11 cellular contexts compared by ENCODE assay signal in the genomic region with DNA sequence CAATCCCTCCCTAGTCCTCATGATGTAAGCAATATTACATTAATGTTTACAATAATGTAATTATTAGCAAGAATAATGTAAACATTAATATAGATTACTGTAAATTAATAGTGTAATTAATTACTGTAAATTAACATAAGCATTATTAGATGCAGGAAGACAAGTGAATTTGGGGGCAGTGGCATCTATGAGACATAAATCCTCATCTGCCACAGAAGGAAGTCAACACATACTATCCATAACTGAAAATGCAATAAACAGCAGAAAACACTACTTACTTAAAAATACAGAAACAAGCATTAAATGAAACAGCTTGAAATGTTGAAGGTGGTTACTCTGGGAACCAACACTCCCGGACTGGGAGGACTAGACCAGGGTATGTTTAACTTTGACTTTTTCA. TPM values are rescaled to one million over a fixed set of nuclear protein-coding genes. Genes with fewer than 3 reads are reported as not detected.
DNase-seq lines count a peak whose midpoint lies in the region; ATAC-seq, FAIRE-seq and TF ChIP-seq lines count a peak whose summit lies in the region.
"Had no signal": no experiment of that assay in that cellular context is flagged by ENCODE, and none has a peak within 500 bp of the region (broad histone marks: within the 10 kb centered on the region; RNA-seq: fewer than 3 reads in every experiment).

No MANE protein-coding gene starts in this region.

- peak overlapping the region; percentile 48 to 86 for H3K27ac ChIP-seq in liver (ENCODE audit: low read depth in 1 of 2, low read length in 2 of 2)
- peak overlapping the region in 3 of 4 donors; percentile 85 to 94 (median 89) for H3K27ac ChIP-seq in tibial nerve

- peak overlapping the region; percentile 69 to 83 (median 70) for H3K4me3 ChIP-seq in liver (ENCODE audit: low read depth in 1 of 3, low read length in 3 of 3)
- peak overlapping the region; percentile 68 to 88 (median 76) for H3K4me3 ChIP-seq in tibial nerve

- H3K4me3 Mint-ChIP-seq in activated naive CD4-positive, alpha-beta T cell treated with anti-CD3 and anti-CD28 coated beads for 36 hours = peak overlapping the region; percentile 99
- H3K4me3 Mint-ChIP-seq in activated naive CD8-positive, alpha-beta T cell treated with anti-CD3 and anti-CD28 coated beads, Interleukin-2, amount 50 U/mL, for 24 hours = peak overlapping the region; percentile 91

- H3K27ac Mint-ChIP-seq in activated naive CD4-positive, alpha-beta T cell treated with anti-CD3 and anti-CD28 coated beads for 36 hours = peak overlapping the region; percentile 97
- H3K27ac Mint-ChIP-seq in activated naive CD8-positive, alpha-beta T cell treated with anti-CD3 and anti-CD28 coated beads, Interleukin-2, amount 50 U/mL, for 24 hours = peak overlapping the region; percentile 94

- no peak for ATAC-seq in activated naive CD8-positive, alpha-beta T cell treated with anti-CD3 and anti-CD28 coated beads, Interleukin-2, amount 50 U/mL, for 24 hours

- TF ChIP-seq CTCF in liver (IDR thresholded peaks at IDR 0.05; ENCODE audit: low read depth, low read length, missing input control) (no peak), tibial nerve (IDR thresholded peaks at IDR 0.05) (no peak)

- peaks cover 2 to 5% (median 4%) of the 10 kb centered on the region in 4 donors for H3K36me3 ChIP-seq in liver (ENCODE audit: control insufficient read depth in 4 of 4, insufficient read depth in 3 of 4, low read depth in 1 of 4, low read length in 3 of 4)
- H3K36me3 ChIP-seq in tibial nerve = peaks cover 0 to 10% (median 0%) of the 10 kb centered on the region in 3 donors

- no peak for DNase-seq in activated naive CD4-positive, alpha-beta T cell treated with anti-CD3 and anti-CD28 coated beads for 36 hours
- DNase-seq in activated naive CD4-positive, alpha-beta T cell treated with anti-CD3 and anti-CD28 coated beads, Interleukin-2, amount 50 U/mL, for 16 hours = no peak
- no peak for DNase-seq in activated naive CD8-positive, alpha-beta T cell treated with anti-CD3 and anti-CD28 coated beads, Interleukin-2, amount 50 U/mL, for 24 hours
- DNase-seq in tibial nerve (ENCODE audit: low spot score in 2 of 2) (no peak), ecto neural progenitor cell (ENCODE audit: low spot score) (no peak), RCC 7860 (ENCODE audit: low spot score) (no peak), NCI-H187 (lab: John Stamatoyannopoulos, UW) (no peak)
- DNase-seq: NCI-H1436 treated with DMSO at 0.1 percent for 48 hours had no signal

- peaks cover 24% of the 10 kb centered on the region for H3K4me1 Mint-ChIP-seq in activated naive CD4-positive, alpha-beta T cell treated with anti-CD3 and anti-CD28 coated beads for 36 hours (ENCODE audit: low read depth)
- H3K4me1 Mint-ChIP-seq in activated naive CD8-positive, alpha-beta T cell treated with anti-CD3 and anti-CD28 coated beads, Interleukin-2, amount 50 U/mL, for 24 hours = peaks cover 27% of the 10 kb centered on the region

- no peaks in the 10 kb centered on the region for H3K27me3 Mint-ChIP-seq in activated naive CD4-positive, alpha-beta T cell treated with anti-CD3 and anti-CD28 coated beads for 36 hours (ENCODE audit: low read depth)
- no peaks in the 10 kb centered on the region for H3K27me3 Mint-ChIP-seq in activated naive CD8-positive, alpha-beta T cell treated with anti-CD3 and anti-CD28 coated beads, Interleukin-2, amount 50 U/mL, for 24 hours

- H3K9me3 ChIP-seq in liver (ENCODE audit: control insufficient read depth in 4 of 4, low read length in 3 of 4) (no peaks in the 10 kb centered on the region), tibial nerve (no peaks in the 10 kb centered on the region)

- peak overlapping the region; percentile 33 to 70 for H3K9ac ChIP-seq in liver (ENCODE audit: low read depth in 1 of 2, low read length in 2 of 2)

- no peak for FAIRE-seq in RCC 7860 (lab: Jason Lieb, UNC)
- FAIRE-seq: endometrium had no signal

- H3K36me3 Mint-ChIP-seq in activated naive CD4-positive, alpha-beta T cell treated with anti-CD3 and anti-CD28 coated beads for 36 hours (ENCODE audit: low read depth) = peaks cover 6% of the 10 kb centered on the region
- H3K36me3 Mint-ChIP-seq in activated naive CD8-positive, alpha-beta T cell treated with anti-CD3 and anti-CD28 coated beads, Interleukin-2, amount 50 U/mL, for 24 hours (ENCODE audit: low read depth) = no peaks in the 10 kb centered on the region

- H3K4me1 ChIP-seq in liver (ENCODE audit: control insufficient read depth in 4 of 4, insufficient read depth in 4 of 4, low read length in 3 of 4) = peaks cover 2 to 39% (median 23%) of the 10 kb centered on the region in 4 donors
- H3K4me1 ChIP-seq in tibial nerve = peaks cover 0 to 22% (median 1%) of the 10 kb centered on the region in 4 donors

- CTCF ChIA-PET in activated naive CD4-positive, alpha-beta T cell treated with anti-CD3 and anti-CD28 coated beads for 36 hours (lab: Charles Lee) = interaction anchor here (0.9 kb wide), 1 partner anchor 9 kb away, joined by 3 read pairs; no protein-coding TSS in a partner anchor

- intact Hi-C loops in activated naive CD4-positive, alpha-beta T cell treated with anti-CD3 and anti-CD28 coated beads for 36 hours (cut with micrococcal nuclease) = loop anchor here (1.0 to 10.0 kb wide), 10 partner anchors 180 to 948 kb away; partner anchors contain the start of genes FKTN, SLC44A1, SMC2 and TMEM38B

- 3% methylated on average over 1 of the region's 1 CpG for WGBS in liver
- 23 to 27% methylated on average over 1 of the region's 1 CpG for WGBS in tibial nerve, 2 donors

- no peaks in the 10 kb centered on the region for H3K9me3 Mint-ChIP-seq in activated naive CD4-positive, alpha-beta T cell treated with anti-CD3 and anti-CD28 coated beads for 36 hours
- no peaks in the 10 kb centered on the region for H3K9me3 Mint-ChIP-seq in activated naive CD8-positive, alpha-beta T cell treated with anti-CD3 and anti-CD28 coated beads, Interleukin-2, amount 50 U/mL, for 24 hours

- no peaks in the 10 kb centered on the region for H3K27me3 ChIP-seq in liver (ENCODE audit: control insufficient read depth in 4 of 4, insufficient read depth in 4 of 4, low read length in 3 of 4)
- no peaks in the 10 kb centered on the region for H3K27me3 ChIP-seq in tibial nerve

- TF ChIP-seq POLR2A in tibial nerve (IDR thresholded peaks at IDR 0.05) = no peak

- TF ChIP-seq EP300 in tibial nerve (IDR thresholded peaks at IDR 0.05) = no peak

- no peak for TF ChIP-seq RAD21 in liver (IDR thresholded peaks at IDR 0.05)

TF ChIP-seq in liver, 16 proteins besides CTCF, POLR2A, EP300 and RAD21:
- no peak for TF ChIP-seq TAF1 (conservative IDR thresholded peaks at IDR 0.05)
- TF ChIP-seq, protein P1, sequence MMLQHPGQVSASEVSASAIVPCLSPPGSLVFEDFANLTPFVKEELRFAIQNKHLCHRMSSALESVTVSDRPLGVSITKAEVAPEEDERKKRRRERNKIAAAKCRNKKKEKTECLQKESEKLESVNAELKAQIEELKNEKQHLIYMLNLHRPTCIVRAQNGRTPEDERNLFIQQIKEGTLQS (IDR thresholded peaks at IDR 0.05) = no peak
- TF ChIP-seq FOXA1 (IDR thresholded peaks at IDR 0.05) = no peak
- TF ChIP-seq, protein P2, sequence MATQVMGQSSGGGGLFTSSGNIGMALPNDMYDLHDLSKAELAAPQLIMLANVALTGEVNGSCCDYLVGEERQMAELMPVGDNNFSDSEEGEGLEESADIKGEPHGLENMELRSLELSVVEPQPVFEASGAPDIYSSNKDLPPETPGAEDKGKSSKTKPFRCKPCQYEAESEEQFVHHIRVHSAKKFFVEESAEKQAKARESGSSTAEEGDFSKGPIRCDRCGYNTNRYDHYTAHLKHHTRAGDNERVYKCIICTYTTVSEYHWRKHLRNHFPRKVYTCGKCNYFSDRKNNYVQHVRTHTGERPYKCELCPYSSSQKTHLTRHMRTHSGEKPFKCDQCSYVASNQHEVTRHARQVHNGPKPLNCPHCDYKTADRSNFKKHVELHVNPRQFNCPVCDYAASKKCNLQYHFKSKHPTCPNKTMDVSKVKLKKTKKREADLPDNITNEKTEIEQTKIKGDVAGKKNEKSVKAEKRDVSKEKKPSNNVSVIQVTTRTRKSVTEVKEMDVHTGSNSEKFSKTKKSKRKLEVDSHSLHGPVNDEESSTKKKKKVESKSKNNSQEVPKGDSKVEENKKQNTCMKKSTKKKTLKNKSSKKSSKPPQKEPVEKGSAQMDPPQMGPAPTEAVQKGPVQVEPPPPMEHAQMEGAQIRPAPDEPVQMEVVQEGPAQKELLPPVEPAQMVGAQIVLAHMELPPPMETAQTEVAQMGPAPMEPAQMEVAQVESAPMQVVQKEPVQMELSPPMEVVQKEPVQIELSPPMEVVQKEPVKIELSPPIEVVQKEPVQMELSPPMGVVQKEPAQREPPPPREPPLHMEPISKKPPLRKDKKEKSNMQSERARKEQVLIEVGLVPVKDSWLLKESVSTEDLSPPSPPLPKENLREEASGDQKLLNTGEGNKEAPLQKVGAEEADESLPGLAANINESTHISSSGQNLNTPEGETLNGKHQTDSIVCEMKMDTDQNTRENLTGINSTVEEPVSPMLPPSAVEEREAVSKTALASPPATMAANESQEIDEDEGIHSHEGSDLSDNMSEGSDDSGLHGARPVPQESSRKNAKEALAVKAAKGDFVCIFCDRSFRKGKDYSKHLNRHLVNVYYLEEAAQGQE (IDR thresholded peaks at IDR 0.05) = no peak
- no peak for TF ChIP-seq RXRA (IDR thresholded peaks at IDR 0.05)

RNA-seq across cellular contexts. Expression of gene NIPSNAP3A, which starts 0.7 kb away (rescaled TPM):
- 10 to 100 TPM; 17.8 TPM for total RNA-seq in activated naive CD4-positive, alpha-beta T cell treated with anti-CD3 and anti-CD28 coated beads for 36 hours
- total RNA-seq in liver (10 to 100 TPM; 18.7 to 41.2 TPM), tibial nerve (10 to 100 TPM; 10.3 to 28.6 (median 16.6) TPM)
- 10 to 100 TPM; 28.0 to 36.2 TPM for polyA plus RNA-seq in liver

RNA-seq across cellular contexts. Expression of gene NIPSNAP3B, which starts 17.1 kb away (rescaled TPM):
- total RNA-seq in activated naive CD4-positive, alpha-beta T cell treated with anti-CD3 and anti-CD28 coated beads for 36 hours = under 1 TPM; 0.38 to 0.49 TPM
- 1 to 10 TPM; 1.3 to 2.1 TPM for total RNA-seq in liver
- under 1 TPM; 0.62 to 0.76 TPM for polyA plus RNA-seq in liver
- 10 to 100 TPM in 1 of 4 donors, 1 to 10 TPM in 3; 2.4 to 11.1 (median 2.9) TPM for total RNA-seq in tibial nerve

RNA-seq across cellular contexts. Expression of gene OR13D1, which starts 52.5 kb away (rescaled TPM):
- not detected for total RNA-seq in activated naive CD4-positive, alpha-beta T cell treated with anti-CD3 and anti-CD28 coated beads for 36 hours
- total RNA-seq in liver (not detected), tibial nerve (not detected)
- not detected for polyA plus RNA-seq in liver
- total RNA-seq: ureter had no signal
